7 cellular contexts compared by ENCODE assay signal in the genomic region with DNA sequence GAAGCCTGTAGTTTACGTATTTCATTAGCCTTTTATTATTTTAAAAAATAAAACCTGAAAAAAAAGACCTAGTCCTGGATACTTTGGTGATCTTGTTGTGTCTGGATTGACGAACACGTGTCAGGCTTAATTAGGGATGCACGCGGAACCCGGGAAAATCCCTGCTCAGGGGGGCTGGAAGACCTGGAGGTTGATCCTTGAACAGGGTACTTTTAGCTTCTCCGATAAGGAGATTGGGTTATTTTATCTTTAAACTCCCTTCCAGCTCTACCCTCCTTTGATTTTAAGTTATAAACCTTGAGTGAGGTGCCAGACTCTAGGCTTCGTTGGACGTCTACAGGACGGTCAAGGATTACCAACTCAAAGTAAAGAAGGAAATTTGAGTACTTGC. TPM values are rescaled to one million over a fixed set of nuclear protein-coding genes. Genes with fewer than 3 reads are reported as not detected.
DNase-seq lines count a peak whose midpoint lies in the region; ATAC-seq and TF ChIP-seq lines count a peak whose summit lies in the region.

No MANE protein-coding gene starts in this region.

- H3K9me3 ChIP-seq in left lung (no peaks in the 10 kb centered on the region), tibial artery (peaks cover 0 to 5% (median 0%) of the 10 kb centered on the region in 3 donors)

- H3K27ac ChIP-seq in left lung (no peak overlapping the region), tibial artery (peak overlapping the region; percentile 85 to 87)

- no peaks in the 10 kb centered on the region for H3K27me3 Mint-ChIP-seq in activated naive CD8-positive, alpha-beta T cell treated with anti-CD3 and anti-CD28 coated beads, Interleukin-2, amount 50 U/mL, for 24 hours

- H3K27me3 ChIP-seq in left lung (no peaks in the 10 kb centered on the region), tibial artery (no peaks in the 10 kb centered on the region)

- TF ChIP-seq CTCF in left lung (IDR thresholded peaks at IDR 0.05): no peak
- no peak for TF ChIP-seq CTCF in tibial artery (IDR thresholded peaks at IDR 0.05)

- H3K4me1 ChIP-seq in left lung: peaks cover 12 to 32% of the 10 kb centered on the region in 2 donors
- peaks cover 0 to 24% (median 13%) of the 10 kb centered on the region in 4 donors for H3K4me1 ChIP-seq in tibial artery

- peak overlapping the region; percentile 98 for H3K4me3 Mint-ChIP-seq in activated naive CD8-positive, alpha-beta T cell treated with anti-CD3 and anti-CD28 coated beads, Interleukin-2, amount 50 U/mL, for 24 hours

- ATAC-seq in GM19395 (IDR thresholded peaks at IDR 0.05; ENCODE audit: unreplicated experiment): peak; percentile 24
- peak; percentile 32 for ATAC-seq in HG03064 (IDR thresholded peaks at IDR 0.05; ENCODE audit: low read depth, unreplicated experiment)
- ATAC-seq in activated naive CD8-positive, alpha-beta T cell treated with anti-CD3 and anti-CD28 coated beads, Interleukin-2, amount 50 U/mL, for 24 hours: peak; percentile 1
- ATAC-seq in left lung: peak; percentile 7

- peak overlapping the region; percentile 91 to 98 for H3K4me3 ChIP-seq in left lung
- H3K4me3 ChIP-seq in tibial artery: peak overlapping the region; percentile 90 to 91

- peaks cover 34% of the 10 kb centered on the region for H3K4me1 Mint-ChIP-seq in activated naive CD8-positive, alpha-beta T cell treated with anti-CD3 and anti-CD28 coated beads, Interleukin-2, amount 50 U/mL, for 24 hours

- H3K9me3 Mint-ChIP-seq in activated naive CD8-positive, alpha-beta T cell treated with anti-CD3 and anti-CD28 coated beads, Interleukin-2, amount 50 U/mL, for 24 hours: peaks cover 3% of the 10 kb centered on the region

- DNase-seq in activated naive CD8-positive, alpha-beta T cell treated with anti-CD3 and anti-CD28 coated beads, Interleukin-2, amount 50 U/mL, for 24 hours: peak; percentile 22
- no peak for DNase-seq in left lung
- no peak for DNase-seq in tibial artery
- no peak for DNase-seq in 8988T
- DNase-seq in HuH-7 (ENCODE audit: low spot score): no peak

- peaks cover 33% of the 10 kb centered on the region for H3K36me3 Mint-ChIP-seq in activated naive CD8-positive, alpha-beta T cell treated with anti-CD3 and anti-CD28 coated beads, Interleukin-2, amount 50 U/mL, for 24 hours (ENCODE audit: low read depth)

- peak overlapping the region; percentile 91 for H3K27ac Mint-ChIP-seq in activated naive CD8-positive, alpha-beta T cell treated with anti-CD3 and anti-CD28 coated beads, Interleukin-2, amount 50 U/mL, for 24 hours

- intact Hi-C loops in left lung (cut with DNase I) (no loop called here), tibial artery (cut with DNase I; ENCODE audit: low total_unique reads) (loop anchor here (10.0 kb wide), 1 partner anchor 161 kb away; a partner anchor contains a TSS)

- H3K36me3 ChIP-seq in left lung: peaks cover 0 to 23% of the 10 kb centered on the region in 2 donors
- peaks cover 14 to 37% (median 16%) of the 10 kb centered on the region in 3 donors for H3K36me3 ChIP-seq in tibial artery

RNA-seq across cellular contexts. Expression of a gene that starts 0.6 kb away (rescaled TPM):
- total RNA-seq in left lung: 10 to 100 TPM in 1 of 2 donors, 1 to 10 TPM in 1; 9.9 to 10.3 TPM

RNA-seq across cellular contexts. Expression of a gene that starts 28.7 kb away (rescaled TPM):
- total RNA-seq in left lung: 10 to 100 TPM; 15.7 to 16.4 TPM

RNA-seq across cellular contexts. Expression of a gene that starts 28.9 kb away (rescaled TPM):
- total RNA-seq in left lung: 10 to 100 TPM; 13.8 to 14.4 TPM

Comparison
In these comparisons a context has a peak if more than half of its experiments do, and no peak if none do; other contexts are left out.
1. H3K27ac ChIP-seq: peak in tibial artery (2 of 2); none in left lung (0 of 2).
2. Peak in every context shown above with its lines, with median percentiles within 50 percentile points of each other: ATAC-seq.